13 cellular contexts compared by ENCODE assay signal in genomic region chr1:44696789-44697188, GRCh38. TPM values are rescaled to one million over a fixed set of nuclear protein-coding genes. Genes with fewer than 3 reads are reported as not detected.
DNase-seq lines count a peak whose midpoint lies in the region; ATAC-seq and TF ChIP-seq lines count a peak whose summit lies in the region.
"Had no signal": no experiment of that assay in that cellular context is flagged by ENCODE, and none has a peak within 500 bp of the region (broad histone marks: within the 10 kb centered on the region; RNA-seq: fewer than 3 reads in every experiment).

No MANE protein-coding gene starts in this region.

- no peak overlapping the region for H4K8ac ChIP-seq in trophoblast cell (ENCODE audit: low read depth, low read length)

- peak; percentile 39 for DNase-seq in NB4 (ENCODE audit: low read depth)
- peak in 9 of 10 donors; percentile 17 to 72 (median 45) for DNase-seq in naive thymus-derived CD8-positive, alpha-beta T cell
- no peak for DNase-seq in trophoblast cell
- DNase-seq in DMS79 (lab: John Stamatoyannopoulos, UW), result no peak
- DNase-seq in osteocyte (ENCODE audit: extremely low spot score, unreplicated experiment), result no peak
- DNase-seq: pancreas had no signal

- no peak overlapping the region for H2BK5ac ChIP-seq in trophoblast cell (ENCODE audit: low read depth, low read length, poor library complexity)

- ATAC-seq in GM18511 (IDR thresholded peaks at IDR 0.05; ENCODE audit: unreplicated experiment) (peak; percentile 60), HG02970 (IDR thresholded peaks at IDR 0.05; ENCODE audit: low FRiP score, unreplicated experiment) (no peak)
- ATAC-seq in activated T-helper 17 cell treated with anti-CD3 and anti-CD28 coated beads, Interleukin-2, amount 50 U/mL, for 72 hours (replicated peaks), result peak; percentile 79
- ATAC-seq in naive thymus-derived CD8-positive, alpha-beta T cell, result peak; percentile 99 to 100

- no peaks in the 10 kb centered on the region for H3K36me3 ChIP-seq in trophoblast cell (ENCODE audit: control insufficient read depth in 1 of 2, insufficient read depth in 2 of 2, low read length in 2 of 2)
- H3K36me3 ChIP-seq: pancreas had no signal

- no peaks in the 10 kb centered on the region for H3K27me3 Mint-ChIP-seq in activated T-helper 17 cell treated with anti-CD3 and anti-CD28 coated beads, Interleukin-2, amount 50 U/mL, for 72 hours
- peaks cover 0 to 3% (median 0%) of the 10 kb centered on the region in 5 donors for H3K27me3 Mint-ChIP-seq in naive thymus-derived CD8-positive, alpha-beta T cell
- peaks cover 2% of the 10 kb centered on the region for H3K27me3 Mint-ChIP-seq in osteocyte (ENCODE audit: unreplicated experiment)

- H3K79me1 ChIP-seq in trophoblast cell (ENCODE audit: low read length), result no peaks in the 10 kb centered on the region

- H3K36me3 Mint-ChIP-seq in activated T-helper 17 cell treated with anti-CD3 and anti-CD28 coated beads, Interleukin-2, amount 50 U/mL, for 72 hours (ENCODE audit: low read depth), result no peaks in the 10 kb centered on the region
- H3K36me3 Mint-ChIP-seq in naive thymus-derived CD8-positive, alpha-beta T cell, result peaks cover 0 to 4% (median 0%) of the 10 kb centered on the region in 3 donors
- H3K36me3 Mint-ChIP-seq in osteocyte (ENCODE audit: unreplicated experiment), result no peaks in the 10 kb centered on the region

- WGBS in trophoblast cell (ENCODE audit: extremely low coverage, insufficient coverage, insufficient read length), result no CpG with 5 or more reads among the region's 5 CpGs

- no peak overlapping the region for H2AK5ac ChIP-seq in trophoblast cell (ENCODE audit: low read length)

- H3K18ac ChIP-seq in trophoblast cell (ENCODE audit: low read length), result no peak overlapping the region

- TF ChIP-seq CTCF in NB4 (IDR thresholded peaks at IDR 0.05; ENCODE audit: low read depth, low read length) (no peak), osteocyte (IDR thresholded peaks at IDR 0.05) (no peak)

- H3K4me1 ChIP-seq in trophoblast cell (ENCODE audit: control insufficient read depth in 1 of 2, insufficient read depth in 2 of 2, low read length in 2 of 2), result no peaks in the 10 kb centered on the region
- H3K4me1 ChIP-seq: pancreas had no signal

- H3K23ac ChIP-seq in trophoblast cell (ENCODE audit: low read length), result no peak overlapping the region

- H3K4me2 ChIP-seq in trophoblast cell (ENCODE audit: low read length), result no peak overlapping the region
- H3K4me2 ChIP-seq: hepatocyte had no signal

- no peak overlapping the region for H3K4ac ChIP-seq in trophoblast cell (ENCODE audit: low read depth, low read length)

- peak overlapping the region; percentile 86 for H3K27ac Mint-ChIP-seq in activated T-helper 17 cell treated with anti-CD3 and anti-CD28 coated beads, Interleukin-2, amount 50 U/mL, for 72 hours
- peak overlapping the region; percentile 86 to 94 (median 92) for H3K27ac Mint-ChIP-seq in naive thymus-derived CD8-positive, alpha-beta T cell
- H3K27ac Mint-ChIP-seq in osteocyte (ENCODE audit: unreplicated experiment), result no peak overlapping the region

- H2AFZ ChIP-seq in trophoblast cell (ENCODE audit: insufficient read depth, low read length, poor library complexity), result no peak overlapping the region
- H2AFZ ChIP-seq: hepatocyte had no signal

- H2BK12ac ChIP-seq in trophoblast cell (ENCODE audit: low read length), result no peak overlapping the region

- TF ChIP-seq POLR2A in NB4 (IDR thresholded peaks at IDR 0.05; ENCODE audit: extremely low read depth, insufficient read length), result no peak

- H3K9me3 Mint-ChIP-seq in activated T-helper 17 cell treated with anti-CD3 and anti-CD28 coated beads, Interleukin-2, amount 50 U/mL, for 72 hours, result no peaks in the 10 kb centered on the region
- no peaks in the 10 kb centered on the region for H3K9me3 Mint-ChIP-seq in naive thymus-derived CD8-positive, alpha-beta T cell
- H3K9me3 Mint-ChIP-seq in osteocyte (ENCODE audit: unreplicated experiment), result no peaks in the 10 kb centered on the region

- H3K27ac ChIP-seq in trophoblast cell (ENCODE audit: low read depth, low read length), result no peak overlapping the region
- H3K27ac ChIP-seq: hepatocyte, pancreas had no signal

- H3K27me3 ChIP-seq in trophoblast cell (ENCODE audit: insufficient read depth, low read length), result no peaks in the 10 kb centered on the region
- H3K27me3 ChIP-seq: hepatocyte, pancreas had no signal

- peaks cover 11% of the 10 kb centered on the region for H3K4me1 Mint-ChIP-seq in activated T-helper 17 cell treated with anti-CD3 and anti-CD28 coated beads, Interleukin-2, amount 50 U/mL, for 72 hours
- peaks cover 11 to 37% (median 24%) of the 10 kb centered on the region in 4 donors for H3K4me1 Mint-ChIP-seq in naive thymus-derived CD8-positive, alpha-beta T cell
- H3K4me1 Mint-ChIP-seq in osteocyte (ENCODE audit: unreplicated experiment), result peaks cover 2% of the 10 kb centered on the region

- no peak overlapping the region for H2BK120ac ChIP-seq in trophoblast cell (ENCODE audit: insufficient read depth, low read length, poor library complexity)

- H3K79me2 ChIP-seq in trophoblast cell (ENCODE audit: control insufficient read depth, insufficient read depth, low read length, poor library complexity), result no peaks in the 10 kb centered on the region
- H3K79me2 ChIP-seq: hepatocyte had no signal

- POLR2A ChIA-PET in naive thymus-derived CD8-positive, alpha-beta T cell (lab: Charles Lee), result interaction anchor here (0.6 to 2.2 kb wide), 16 partner anchors 11 to 1974 kb away, joined by 3 to 13 read pairs (median 4); partner anchors contain the start of genes ARMH1, MUTYH and TMEM53

- H3K4me3 Mint-ChIP-seq in activated T-helper 17 cell treated with anti-CD3 and anti-CD28 coated beads, Interleukin-2, amount 50 U/mL, for 72 hours, result peak overlapping the region; percentile 42
- peak overlapping the region; percentile 30 to 75 (median 69) for H3K4me3 Mint-ChIP-seq in naive thymus-derived CD8-positive, alpha-beta T cell
- H3K4me3 Mint-ChIP-seq in osteocyte (ENCODE audit: unreplicated experiment), result no peak overlapping the region

- no peak overlapping the region for H4K12ac ChIP-seq in trophoblast cell (ENCODE audit: low read depth, low read length)

- no peak overlapping the region for H3K9ac ChIP-seq in trophoblast cell (ENCODE audit: low read length)

- no peak overlapping the region for H4K91ac ChIP-seq in trophoblast cell (ENCODE audit: low read depth, low read length)

- no peaks in the 10 kb centered on the region for H3K9me3 ChIP-seq in trophoblast cell (ENCODE audit: insufficient read depth, low read depth, low read length)
- H3K9me3 ChIP-seq: pancreas had no signal

- H3K14ac ChIP-seq in trophoblast cell (ENCODE audit: low read length), result no peak overlapping the region

- H3K4me3 ChIP-seq in NB4 (ENCODE audit: low read depth, low read length) (no peak overlapping the region), trophoblast cell (ENCODE audit: low read depth, low read length) (no peak overlapping the region)
- H3K4me3 ChIP-seq: hepatocyte, pancreas had no signal

RNA-seq across cellular contexts. Expression of gene ARMH1, which starts 22.3 kb away (rescaled TPM):
- total RNA-seq in activated T-helper 17 cell treated with anti-CD3 and anti-CD28 coated beads, Interleukin-2, amount 50 U/mL, for 72 hours, result 10 to 100 TPM; 10.7 to 65.8 TPM
- total RNA-seq in naive thymus-derived CD8-positive, alpha-beta T cell, result 10 to 100 TPM; 70.4 to 79.0 TPM
- polyA plus RNA-seq in naive thymus-derived CD8-positive, alpha-beta T cell, result 10 to 100 TPM; 46.2 to 75.6 (median 53.2) TPM
- 1.3 and 1.5 TPM in 2 replicates for polyA plus RNA-seq in trophoblast cell (2013)
- 2.7 and 3.0 TPM in 2 replicates for total RNA-seq in osteocyte
- total RNA-seq: G401 had no signal

RNA-seq across cellular contexts. Expression of gene TMEM53, which starts 22.5 kb away (rescaled TPM):
- 1 to 10 TPM; 3.5 to 4.2 TPM for total RNA-seq in activated T-helper 17 cell treated with anti-CD3 and anti-CD28 coated beads, Interleukin-2, amount 50 U/mL, for 72 hours
- total RNA-seq in naive thymus-derived CD8-positive, alpha-beta T cell, result 1 to 10 TPM; 1.0 to 2.1 TPM
- 1 to 10 TPM; 4.6 to 5.9 (median 5.5) TPM for polyA plus RNA-seq in naive thymus-derived CD8-positive, alpha-beta T cell
- 9.2 and 9.3 TPM in 2 replicates for polyA plus RNA-seq in trophoblast cell (2013)
- total RNA-seq in osteocyte, result 6.6 and 7.6 TPM in 2 replicates

RNA-seq across cellular contexts. Expression of gene RNU5D-1, which starts 34.2 kb away (rescaled TPM):
- not detected for total RNA-seq in activated T-helper 17 cell treated with anti-CD3 and anti-CD28 coated beads, Interleukin-2, amount 50 U/mL, for 72 hours
- not detected for total RNA-seq in naive thymus-derived CD8-positive, alpha-beta T cell
- not detected for polyA plus RNA-seq in naive thymus-derived CD8-positive, alpha-beta T cell
- polyA plus RNA-seq in trophoblast cell (2013), result not detected in 2 replicates
- not detected in 2 replicates for total RNA-seq in osteocyte
- total RNA-seq: G401; hepatocyte; M059J; pancreas; T-helper 2 cell treated with Interferon-gamma antibody and Interleukin-4, amounts not matched to agents 100 ng/mL and 5 ng/mL, for 36 hours had no signal
- polyA plus RNA-seq: hepatocyte, pancreas had no signal

RNA-seq across cellular contexts. Expression of gene KIF2C, which starts 42.8 kb away (rescaled TPM):
- total RNA-seq in activated T-helper 17 cell treated with anti-CD3 and anti-CD28 coated beads, Interleukin-2, amount 50 U/mL, for 72 hours, result 100 to 1,000 TPM in 1 of 2 donors, 10 to 100 TPM in 1; 93.4 to 124 TPM
- under 1 TPM; 0.41 to 0.91 TPM for total RNA-seq in naive thymus-derived CD8-positive, alpha-beta T cell
- under 1 TPM; 0.40 to 0.61 (median 0.40) TPM for polyA plus RNA-seq in naive thymus-derived CD8-positive, alpha-beta T cell
- polyA plus RNA-seq in trophoblast cell (2013), result 47.3 and 48.8 TPM in 2 replicates
- total RNA-seq in osteocyte, result 7.5 and 7.7 TPM in 2 replicates

Comparison
In these comparisons a context has a peak if more than half of its experiments do, and no peak if none do; other contexts are left out.
1. DNase-seq: peak in NB4 (single experiment) and naive thymus-derived CD8-positive, alpha-beta T cell (9 of 10); none in trophoblast cell (0 of 2), DMS79 (single experiment) and osteocyte (single experiment).